Comparison of ENCODE assay signal across 8 cellular contexts in genomic region chr1:13960376-13960987, GRCh38.
DNase-seq lines count a peak whose midpoint lies in the region; ATAC-seq and TF ChIP-seq lines count a peak whose summit lies in the region.

No MANE protein-coding gene starts in this region.

- H3K27me3 Mint-ChIP-seq in GM23338 (ENCODE audit: insufficient read depth, low read depth, poor library complexity) (peaks cover 7% of the 10 kb centered on the region), natural killer cell (ENCODE audit: low read depth in 2 of 2) (peaks cover 16 to 25% of the 10 kb centered on the region in 2 donors)

- H3K9me2 ChIP-seq in GM23338 (ENCODE audit: insufficient read depth): no peaks in the 10 kb centered on the region

- no peaks in the 10 kb centered on the region for H3K4me1 ChIP-seq in GM23338 (ENCODE audit: insufficient read depth)

- peak; percentile 62 for DNase-seq in CD1c-positive myeloid dendritic cell (ENCODE audit: extremely low spot score)
- DNase-seq in GM23338 (ENCODE audit: low spot score): peak; percentile 89
- peak; percentile 2 for DNase-seq in NCI-H774 (lab: John Stamatoyannopoulos, UW)
- peak; percentile 69 for DNase-seq in activated T-cell treated with anti-CD3 and anti-CD28 coated beads, Interleukin-2, amount 50 U/mL, for 1 hour
- peak; percentile 38 for DNase-seq in fibroblast of gingiva (ENCODE audit: low read depth)
- DNase-seq in natural killer cell: peak; percentile 58
- peak; percentile 22 for DNase-seq in stimulated activated naive CD4-positive, alpha-beta T cell treated with Interleukin-2 at 50 U/mL for 16 hours (lab: John Stamatoyannopoulos, UW)

- TF ChIP-seq CTCF in GM23338 (conservative IDR thresholded peaks at IDR 0.05; ENCODE audit: low read depth in 2 of 2) (peak; percentile 95 to 99), natural killer cell (IDR thresholded peaks at IDR 0.05) (peak; percentile 95)

- H3K27ac Mint-ChIP-seq in GM23338 (no peak overlapping the region), natural killer cell (no peak overlapping the region)

- intact Hi-C loops in natural killer cell (cut with micrococcal nuclease): loop anchor here (1.0 to 10.0 kb wide), 2 partner anchors 136 to 295 kb away; no protein-coding TSS in a partner anchor

- no peaks in the 10 kb centered on the region for H3K36me3 ChIP-seq in GM23338 (ENCODE audit: insufficient read depth)

- H3K27ac ChIP-seq in GM23338 (ENCODE audit: low read depth): no peak overlapping the region

- H3K36me3 Mint-ChIP-seq in GM23338 (ENCODE audit: low read depth) (no peaks in the 10 kb centered on the region), natural killer cell (no peaks in the 10 kb centered on the region)

- H3K4me3 Mint-ChIP-seq in GM23338 (no peak overlapping the region), natural killer cell (no peak overlapping the region)

- no peaks in the 10 kb centered on the region; the same call in 1 of the 2 replicates for H4K20me1 ChIP-seq in GM23338 (replicated peaks; ENCODE audit: insufficient read depth)

- H2AFZ ChIP-seq in GM23338: peak overlapping the region; percentile 31; the same call in 1 of the 2 replicates

- ATAC-seq in GM23338: peak; percentile 93
- peak; percentile 52 to 73 (median 67) for ATAC-seq in natural killer cell
- no peak for ATAC-seq in GM19023 (IDR thresholded peaks at IDR 0.05; ENCODE audit: unreplicated experiment)

- H3K4me1 Mint-ChIP-seq in GM23338: no peaks in the 10 kb centered on the region
- no peaks in the 10 kb centered on the region for H3K4me1 Mint-ChIP-seq in natural killer cell

- no peak overlapping the region for H3K4me2 ChIP-seq in GM23338

- H3K9me3 Mint-ChIP-seq in GM23338: no peaks in the 10 kb centered on the region
- H3K9me3 Mint-ChIP-seq in natural killer cell: no peaks in the 10 kb centered on the region

- H3K4me3 ChIP-seq in GM23338: no peak overlapping the region

- no peaks in the 10 kb centered on the region for H3K79me2 ChIP-seq in GM23338 (replicated peaks; ENCODE audit: insufficient read depth)

- H3F3A ChIP-seq in GM23338 (replicated peaks; ENCODE audit: low read depth): no peaks in the 10 kb centered on the region

- no peaks in the 10 kb centered on the region for H3K27me3 ChIP-seq in GM23338 (ENCODE audit: insufficient read depth)

TF ChIP-seq in GM23338, 12 proteins besides CTCF, POLR2A, EP300 and RAD21:
- no peak for TF ChIP-seq ETS1 (IDR thresholded peaks at IDR 0.05)
- TF ChIP-seq JUNB (IDR thresholded peaks at IDR 0.05; ENCODE audit: unreplicated experiment): no peak
- TF ChIP-seq NANOG (IDR thresholded peaks at IDR 0.05; ENCODE audit: borderline replicate concordance): no peak
- no peak for TF ChIP-seq ZNF114 (CRISPR knock-in tag; IDR thresholded peaks at IDR 0.05)
- no peak for TF ChIP-seq STAT1 (IDR thresholded peaks at IDR 0.05; ENCODE audit: unreplicated experiment)
- no peak for TF ChIP-seq REST (IDR thresholded peaks at IDR 0.05; ENCODE audit: unreplicated experiment)

Comparison
In these comparisons a context has a peak if more than half of its experiments do, and no peak if none do; other contexts are left out.
1. DNase-seq: peak in every context shown above with its lines; median percentile 89 in GM23338; 69 in activated T-cell treated with anti-CD3 and anti-CD28 coated beads, Interleukin-2, amount 50 U/mL, for 1 hour; 62 in CD1c-positive myeloid dendritic cell; 58 in natural killer cell; 38 in fibroblast of gingiva; 22 in stimulated activated naive CD4-positive, alpha-beta T cell treated with Interleukin-2 at 50 U/mL for 16 hours; 2 in NCI-H774.